Comparison of ENCODE assay signal across 1 cellular context in the genomic region with DNA sequence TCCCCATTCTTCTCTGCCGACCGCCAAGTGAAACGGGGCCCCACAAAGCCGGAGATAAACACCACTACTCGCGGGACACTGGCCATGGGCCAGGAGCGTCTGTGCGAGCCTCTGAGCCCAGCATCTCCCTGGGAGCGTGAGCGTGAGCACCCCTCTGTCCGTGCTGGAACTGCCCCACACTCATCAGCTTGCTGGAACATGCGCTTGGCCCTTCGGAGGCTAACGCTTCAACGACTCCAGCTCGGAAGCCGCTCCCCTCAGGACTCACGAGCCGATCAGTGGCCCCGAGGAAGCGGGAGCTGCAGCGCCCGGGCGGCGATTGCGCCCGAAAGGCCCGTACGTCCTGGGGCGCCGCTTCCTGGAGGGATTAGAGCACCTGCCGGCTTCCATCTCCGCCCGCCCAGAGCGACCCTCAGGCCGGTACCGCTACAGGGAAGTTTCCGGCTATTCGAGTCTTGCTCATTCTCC.
TF ChIP-seq lines count a peak whose summit lies in the region.

No MANE protein-coding gene starts in this region.

TF ChIP-seq in WTC11, 78 proteins besides CTCF, POLR2A, EP300 and RAD21 (continued from another document and continues in another):
- no peak for TF ChIP-seq ZNF425 (CRISPR knock-in tag; conservative IDR thresholded peaks at IDR 0.05)
- no peak for TF ChIP-seq USF2 (CRISPR knock-in tag; IDR thresholded peaks at IDR 0.05)
- no peak for TF ChIP-seq GABPB1 (CRISPR knock-in tag; IDR thresholded peaks at IDR 0.05)
- TF ChIP-seq RORB (CRISPR knock-in tag; IDR thresholded peaks at IDR 0.05) = no peak
- TF ChIP-seq RELA (CRISPR knock-in tag; IDR thresholded peaks at IDR 0.05; ENCODE audit: borderline replicate concordance) = 0 out of 2 replicates have a peak, but pooled peaks have one; percentile 59
- TF ChIP-seq, protein P1, sequence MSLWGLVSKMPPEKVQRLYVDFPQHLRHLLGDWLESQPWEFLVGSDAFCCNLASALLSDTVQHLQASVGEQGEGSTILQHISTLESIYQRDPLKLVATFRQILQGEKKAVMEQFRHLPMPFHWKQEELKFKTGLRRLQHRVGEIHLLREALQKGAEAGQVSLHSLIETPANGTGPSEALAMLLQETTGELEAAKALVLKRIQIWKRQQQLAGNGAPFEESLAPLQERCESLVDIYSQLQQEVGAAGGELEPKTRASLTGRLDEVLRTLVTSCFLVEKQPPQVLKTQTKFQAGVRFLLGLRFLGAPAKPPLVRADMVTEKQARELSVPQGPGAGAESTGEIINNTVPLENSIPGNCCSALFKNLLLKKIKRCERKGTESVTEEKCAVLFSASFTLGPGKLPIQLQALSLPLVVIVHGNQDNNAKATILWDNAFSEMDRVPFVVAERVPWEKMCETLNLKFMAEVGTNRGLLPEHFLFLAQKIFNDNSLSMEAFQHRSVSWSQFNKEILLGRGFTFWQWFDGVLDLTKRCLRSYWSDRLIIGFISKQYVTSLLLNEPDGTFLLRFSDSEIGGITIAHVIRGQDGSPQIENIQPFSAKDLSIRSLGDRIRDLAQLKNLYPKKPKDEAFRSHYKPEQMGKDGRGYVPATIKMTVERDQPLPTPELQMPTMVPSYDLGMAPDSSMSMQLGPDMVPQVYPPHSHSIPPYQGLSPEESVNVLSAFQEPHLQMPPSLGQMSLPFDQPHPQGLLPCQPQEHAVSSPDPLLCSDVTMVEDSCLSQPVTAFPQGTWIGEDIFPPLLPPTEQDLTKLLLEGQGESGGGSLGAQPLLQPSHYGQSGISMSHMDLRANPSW (CRISPR knock-in tag; conservative IDR thresholded peaks at IDR 0.05; ENCODE audit: low read depth) = no peak
- TF ChIP-seq IRF2 (CRISPR knock-in tag; IDR thresholded peaks at IDR 0.05; ENCODE audit: borderline replicate concordance, low read depth) = no peak
- no peak for TF ChIP-seq ZNF512 (CRISPR knock-in tag; IDR thresholded peaks at IDR 0.05; ENCODE audit: borderline replicate concordance)
- TF ChIP-seq ZNF219 (CRISPR knock-in tag; IDR thresholded peaks at IDR 0.05; ENCODE audit: borderline replicate concordance) = 0 out of 2 replicates have a peak, but pooled peaks have one; percentile 52
- 0 out of 2 replicates have a peak, but pooled peaks have one; percentile 15 for TF ChIP-seq ZBTB21 (CRISPR knock-in tag; IDR thresholded peaks at IDR 0.05; ENCODE audit: borderline replicate concordance)
- TF ChIP-seq ZNF232 (CRISPR knock-in tag; IDR thresholded peaks at IDR 0.05) = no peak
- no peak for TF ChIP-seq ZNF317 (CRISPR knock-in tag; IDR thresholded peaks at IDR 0.05; ENCODE audit: borderline replicate concordance, low read depth)
- TF ChIP-seq, protein P2, sequence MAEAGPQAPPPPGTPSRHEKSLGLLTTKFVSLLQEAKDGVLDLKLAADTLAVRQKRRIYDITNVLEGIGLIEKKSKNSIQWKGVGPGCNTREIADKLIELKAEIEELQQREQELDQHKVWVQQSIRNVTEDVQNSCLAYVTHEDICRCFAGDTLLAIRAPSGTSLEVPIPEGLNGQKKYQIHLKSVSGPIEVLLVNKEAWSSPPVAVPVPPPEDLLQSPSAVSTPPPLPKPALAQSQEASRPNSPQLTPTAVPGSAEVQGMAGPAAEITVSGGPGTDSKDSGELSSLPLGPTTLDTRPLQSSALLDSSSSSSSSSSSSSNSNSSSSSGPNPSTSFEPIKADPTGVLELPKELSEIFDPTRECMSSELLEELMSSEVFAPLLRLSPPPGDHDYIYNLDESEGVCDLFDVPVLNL (CRISPR knock-in tag; IDR thresholded peaks at IDR 0.05; ENCODE audit: borderline replicate concordance, low read depth) = no peak
- TF ChIP-seq, protein P3, sequence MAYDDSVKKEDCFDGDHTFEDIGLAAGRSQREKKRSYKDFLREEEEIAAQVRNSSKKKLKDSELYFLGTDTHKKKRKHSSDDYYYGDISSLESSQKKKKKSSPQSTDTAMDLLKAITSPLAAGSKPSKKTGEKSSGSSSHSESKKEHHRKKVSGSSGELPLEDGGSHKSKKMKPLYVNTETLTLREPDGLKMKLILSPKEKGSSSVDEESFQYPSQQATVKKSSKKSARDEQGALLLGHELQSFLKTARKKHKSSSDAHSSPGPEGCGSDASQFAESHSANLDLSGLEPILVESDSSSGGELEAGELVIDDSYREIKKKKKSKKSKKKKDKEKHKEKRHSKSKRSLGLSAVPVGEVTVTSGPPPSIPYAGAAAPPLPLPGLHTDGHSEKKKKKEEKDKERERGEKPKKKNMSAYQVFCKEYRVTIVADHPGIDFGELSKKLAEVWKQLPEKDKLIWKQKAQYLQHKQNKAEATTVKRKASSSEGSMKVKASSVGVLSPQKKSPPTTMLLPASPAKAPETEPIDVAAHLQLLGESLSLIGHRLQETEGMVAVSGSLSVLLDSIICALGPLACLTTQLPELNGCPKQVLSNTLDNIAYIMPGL (CRISPR knock-in tag; IDR thresholded peaks at IDR 0.05) = no peak
- no peak for TF ChIP-seq ERG (CRISPR knock-in tag; IDR thresholded peaks at IDR 0.05)
- TF ChIP-seq HMGA2 (CRISPR knock-in tag; IDR thresholded peaks at IDR 0.05) = no peak
- no peak; the same call in 1 of the 2 replicates for TF ChIP-seq TP53 (CRISPR knock-in tag; IDR thresholded peaks at IDR 0.05)
- TF ChIP-seq, protein P4, sequence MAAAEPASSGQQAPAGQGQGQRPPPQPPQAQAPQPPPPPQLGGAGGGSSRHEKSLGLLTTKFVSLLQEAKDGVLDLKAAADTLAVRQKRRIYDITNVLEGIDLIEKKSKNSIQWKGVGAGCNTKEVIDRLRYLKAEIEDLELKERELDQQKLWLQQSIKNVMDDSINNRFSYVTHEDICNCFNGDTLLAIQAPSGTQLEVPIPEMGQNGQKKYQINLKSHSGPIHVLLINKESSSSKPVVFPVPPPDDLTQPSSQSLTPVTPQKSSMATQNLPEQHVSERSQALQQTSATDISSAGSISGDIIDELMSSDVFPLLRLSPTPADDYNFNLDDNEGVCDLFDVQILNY (CRISPR knock-in tag; IDR thresholded peaks at IDR 0.05) = no peak
- TF ChIP-seq, protein P5, sequence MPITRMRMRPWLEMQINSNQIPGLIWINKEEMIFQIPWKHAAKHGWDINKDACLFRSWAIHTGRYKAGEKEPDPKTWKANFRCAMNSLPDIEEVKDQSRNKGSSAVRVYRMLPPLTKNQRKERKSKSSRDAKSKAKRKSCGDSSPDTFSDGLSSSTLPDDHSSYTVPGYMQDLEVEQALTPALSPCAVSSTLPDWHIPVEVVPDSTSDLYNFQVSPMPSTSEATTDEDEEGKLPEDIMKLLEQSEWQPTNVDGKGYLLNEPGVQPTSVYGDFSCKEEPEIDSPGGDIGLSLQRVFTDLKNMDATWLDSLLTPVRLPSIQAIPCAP (CRISPR knock-in tag; IDR thresholded peaks at IDR 0.05) = no peak
- no peak for TF ChIP-seq OVOL2 (CRISPR knock-in tag; IDR thresholded peaks at IDR 0.05; ENCODE audit: borderline replicate concordance)
- TF ChIP-seq, protein P6, sequence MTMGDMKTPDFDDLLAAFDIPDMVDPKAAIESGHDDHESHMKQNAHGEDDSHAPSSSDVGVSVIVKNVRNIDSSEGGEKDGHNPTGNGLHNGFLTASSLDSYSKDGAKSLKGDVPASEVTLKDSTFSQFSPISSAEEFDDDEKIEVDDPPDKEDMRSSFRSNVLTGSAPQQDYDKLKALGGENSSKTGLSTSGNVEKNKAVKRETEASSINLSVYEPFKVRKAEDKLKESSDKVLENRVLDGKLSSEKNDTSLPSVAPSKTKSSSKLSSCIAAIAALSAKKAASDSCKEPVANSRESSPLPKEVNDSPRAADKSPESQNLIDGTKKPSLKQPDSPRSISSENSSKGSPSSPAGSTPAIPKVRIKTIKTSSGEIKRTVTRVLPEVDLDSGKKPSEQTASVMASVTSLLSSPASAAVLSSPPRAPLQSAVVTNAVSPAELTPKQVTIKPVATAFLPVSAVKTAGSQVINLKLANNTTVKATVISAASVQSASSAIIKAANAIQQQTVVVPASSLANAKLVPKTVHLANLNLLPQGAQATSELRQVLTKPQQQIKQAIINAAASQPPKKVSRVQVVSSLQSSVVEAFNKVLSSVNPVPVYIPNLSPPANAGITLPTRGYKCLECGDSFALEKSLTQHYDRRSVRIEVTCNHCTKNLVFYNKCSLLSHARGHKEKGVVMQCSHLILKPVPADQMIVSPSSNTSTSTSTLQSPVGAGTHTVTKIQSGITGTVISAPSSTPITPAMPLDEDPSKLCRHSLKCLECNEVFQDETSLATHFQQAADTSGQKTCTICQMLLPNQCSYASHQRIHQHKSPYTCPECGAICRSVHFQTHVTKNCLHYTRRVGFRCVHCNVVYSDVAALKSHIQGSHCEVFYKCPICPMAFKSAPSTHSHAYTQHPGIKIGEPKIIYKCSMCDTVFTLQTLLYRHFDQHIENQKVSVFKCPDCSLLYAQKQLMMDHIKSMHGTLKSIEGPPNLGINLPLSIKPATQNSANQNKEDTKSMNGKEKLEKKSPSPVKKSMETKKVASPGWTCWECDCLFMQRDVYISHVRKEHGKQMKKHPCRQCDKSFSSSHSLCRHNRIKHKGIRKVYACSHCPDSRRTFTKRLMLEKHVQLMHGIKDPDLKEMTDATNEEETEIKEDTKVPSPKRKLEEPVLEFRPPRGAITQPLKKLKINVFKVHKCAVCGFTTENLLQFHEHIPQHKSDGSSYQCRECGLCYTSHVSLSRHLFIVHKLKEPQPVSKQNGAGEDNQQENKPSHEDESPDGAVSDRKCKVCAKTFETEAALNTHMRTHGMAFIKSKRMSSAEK (CRISPR knock-in tag; IDR thresholded peaks at IDR 0.05; ENCODE audit: borderline replicate concordance) = no peak
- no peak for TF ChIP-seq ETV6 (CRISPR knock-in tag; IDR thresholded peaks at IDR 0.05)
- TF ChIP-seq ATF1 (CRISPR knock-in tag; IDR thresholded peaks at IDR 0.05) = peak; percentile 67; the same call in 1 of the 2 replicates
- no peak for TF ChIP-seq SMAD3 (CRISPR knock-in tag; IDR thresholded peaks at IDR 0.05; ENCODE audit: borderline replicate concordance)
- 0 out of 2 replicates have a peak, but pooled peaks have one; percentile 17 for TF ChIP-seq FOXP4 (CRISPR knock-in tag; IDR thresholded peaks at IDR 0.05)
- TF ChIP-seq TEAD4 (CRISPR knock-in tag; IDR thresholded peaks at IDR 0.05) = no peak
- no peak for TF ChIP-seq CREB1 (CRISPR knock-in tag; IDR thresholded peaks at IDR 0.05)
- TF ChIP-seq EMX1 (CRISPR knock-in tag; IDR thresholded peaks at IDR 0.05) = no peak
- 0 out of 2 replicates have a peak, but pooled peaks have one; percentile 25 for TF ChIP-seq TEAD1 (CRISPR knock-in tag; IDR thresholded peaks at IDR 0.05)
- no peak for TF ChIP-seq ZNF671 (CRISPR knock-in tag; IDR thresholded peaks at IDR 0.05)
- TF ChIP-seq, protein P7, sequence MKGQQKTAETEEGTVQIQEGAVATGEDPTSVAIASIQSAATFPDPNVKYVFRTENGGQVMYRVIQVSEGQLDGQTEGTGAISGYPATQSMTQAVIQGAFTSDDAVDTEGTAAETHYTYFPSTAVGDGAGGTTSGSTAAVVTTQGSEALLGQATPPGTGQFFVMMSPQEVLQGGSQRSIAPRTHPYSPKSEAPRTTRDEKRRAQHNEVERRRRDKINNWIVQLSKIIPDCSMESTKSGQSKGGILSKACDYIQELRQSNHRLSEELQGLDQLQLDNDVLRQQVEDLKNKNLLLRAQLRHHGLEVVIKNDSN (CRISPR knock-in tag; IDR thresholded peaks at IDR 0.05) = peak; percentile 43; the same call in 1 of the 2 replicates
- no peak for TF ChIP-seq ZNF416 (CRISPR knock-in tag; IDR thresholded peaks at IDR 0.05)
- no peak for TF ChIP-seq ZNF396 (CRISPR knock-in tag; IDR thresholded peaks at IDR 0.05; ENCODE audit: borderline replicate concordance)
